In the genomic region with DNA sequence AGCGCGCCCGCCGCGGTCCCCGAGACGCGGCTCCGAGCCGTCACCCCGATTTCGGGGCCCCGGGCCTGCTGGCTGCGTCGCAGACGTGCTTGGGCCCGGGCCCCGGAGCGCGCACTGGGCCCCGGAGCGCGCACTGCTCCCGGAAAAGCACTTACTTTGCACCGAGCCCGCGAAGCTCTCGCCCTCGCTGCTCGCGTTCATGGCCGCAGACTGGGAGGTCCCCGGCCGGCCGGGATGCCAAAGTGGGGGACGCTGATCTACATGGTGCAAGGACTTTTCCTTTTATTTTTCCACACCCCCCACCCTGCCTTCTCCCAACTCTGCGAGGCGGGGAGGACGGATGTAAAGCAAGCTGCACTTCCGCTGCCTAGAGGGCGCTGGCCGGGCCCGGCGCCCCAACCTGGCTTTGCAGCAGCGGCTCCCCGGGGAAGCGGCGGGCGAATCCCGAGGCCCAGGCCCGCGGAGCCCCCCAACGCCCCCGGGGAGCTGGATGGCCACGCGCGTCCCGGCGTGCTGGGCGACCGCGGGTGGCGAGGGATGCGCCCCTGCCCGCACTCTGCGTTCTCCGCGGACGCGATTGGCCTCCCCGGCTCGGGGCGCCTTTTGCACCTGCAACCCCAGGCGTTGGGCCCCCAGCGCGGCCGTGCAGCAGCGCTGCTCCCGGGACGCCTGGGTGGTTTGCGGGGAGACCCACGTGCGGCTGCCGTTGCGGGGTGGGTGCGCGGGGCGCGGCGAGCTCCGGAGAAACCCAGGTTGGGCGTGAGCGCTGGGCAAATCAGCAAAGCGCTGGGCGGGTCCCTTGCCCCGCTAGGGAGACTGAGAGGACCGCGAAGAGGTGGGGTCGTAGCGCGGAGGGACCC, we compare ENCODE assay signal across 8 cellular contexts. TPM values are rescaled to one million over a fixed set of nuclear protein-coding genes. Genes with fewer than 3 reads are reported as not detected.
DNase-seq lines count a peak whose midpoint lies in the region; ATAC-seq and TF ChIP-seq lines count a peak whose summit lies in the region.

A gene (minus strand): TSS at position 344 of the 860 bp plus-strand sequence. CDS start 143 bp downstream, at position 201.

- peak within 1 kb of the TSS; percentile 96 for H3K14ac ChIP-seq in neuronal stem cell (ENCODE audit: low read length)

- H3K4ac ChIP-seq in neuronal stem cell (ENCODE audit: low read length) = peak within 1 kb of the TSS; percentile 96

- H3K9me3 ChIP-seq in neuronal stem cell (replicated peaks in 1 of 2; ENCODE audit: control insufficient read depth in 2 of 2, insufficient read depth in 1 of 2, low read depth in 1 of 2, low read length in 2 of 2) = no peaks in the 10 kb centered on the region
- H3K9me3 ChIP-seq in subcutaneous abdominal adipose tissue (ENCODE audit: control insufficient read depth in 5 of 5, low read length in 5 of 5) = no peaks in the 10 kb centered on the region

- H2BK15ac ChIP-seq in neuronal stem cell (ENCODE audit: low read length) = peak within 1 kb of the TSS; percentile 45

- H3K4me3 ChIP-seq in neuronal stem cell (ENCODE audit: low read length in 2 of 2) = peak within 1 kb of the TSS; percentile 95 to 96
- H3K4me3 ChIP-seq in subcutaneous abdominal adipose tissue (ENCODE audit: low read depth in 1 of 5, low read length in 5 of 5) = peak within 1 kb of the TSS; percentile 92 to 97 (median 96)

- peak within 1 kb of the TSS; percentile 97 for H3K4me2 ChIP-seq in neuronal stem cell (ENCODE audit: insufficient read depth, low read length, poor library complexity, severe bottlenecking)

- H3K79me1 ChIP-seq in neuronal stem cell (ENCODE audit: low read depth, low read length) = peaks cover 6% of the 10 kb centered on the region

- H3K36me3 ChIP-seq in neuronal stem cell (replicated peaks in 1 of 2; ENCODE audit: control insufficient read depth in 2 of 2, insufficient read depth in 2 of 2, low read length in 2 of 2) (peaks cover 4% of the 10 kb centered on the region in 2 donors), subcutaneous abdominal adipose tissue (ENCODE audit: control insufficient read depth in 5 of 5, insufficient read depth in 5 of 5, low read length in 5 of 5) (peaks cover 0 to 4% (median 3%) of the 10 kb centered on the region in 5 donors)

- peak within 1 kb of the TSS; percentile 85 for H2BK5ac ChIP-seq in neuronal stem cell (ENCODE audit: low read length)

- H2BK12ac ChIP-seq in neuronal stem cell (ENCODE audit: low read length) = no peak within 1 kb of the TSS

- H3K27ac ChIP-seq in foreskin keratinocyte = peak within 1 kb of the TSS; percentile 72
- H3K27ac ChIP-seq in neuronal stem cell (replicated peaks; ENCODE audit: low read length) = peak within 1 kb of the TSS; percentile 81
- H3K27ac ChIP-seq in subcutaneous abdominal adipose tissue (ENCODE audit: low read depth, low read length) = peak within 1 kb of the TSS; percentile 72

- H4K8ac ChIP-seq in neuronal stem cell (ENCODE audit: low read depth, low read length) = no peak within 1 kb of the TSS

- ATAC-seq in GM21723 (IDR thresholded peaks at IDR 0.05; ENCODE audit: unreplicated experiment) = peak; percentile 73
- ATAC-seq in foreskin keratinocyte = peak; percentile 84

- H3K23ac ChIP-seq in neuronal stem cell (ENCODE audit: low read depth, low read length, poor library complexity) = peak within 1 kb of the TSS; percentile 87

- H3K9ac ChIP-seq in neuronal stem cell (ENCODE audit: low read depth, low read length, poor library complexity) = peak within 1 kb of the TSS; percentile 96
- peak within 1 kb of the TSS; percentile 79 to 90 (median 87) for H3K9ac ChIP-seq in subcutaneous abdominal adipose tissue (ENCODE audit: low read length in 5 of 5)

- WGBS in neuronal stem cell (ENCODE audit: extremely low coverage in 2 of 2, insufficient read length in 2 of 2, insufficient replicate concordance in 1 of 2), 2 donors = no CpG with 5 or more reads among the region's 101 CpGs

- TF ChIP-seq CTCF in foreskin keratinocyte (conservative IDR thresholded peaks at IDR 0.05) = peak; percentile 76

- H4K91ac ChIP-seq in neuronal stem cell (ENCODE audit: low read depth, low read length, poor library complexity) = peak within 1 kb of the TSS; percentile 86

- peak within 1 kb of the TSS; percentile 54 for H2AK5ac ChIP-seq in neuronal stem cell (ENCODE audit: low read depth, low read length)

- DNase-seq in EH (ENCODE audit: low read depth) (peak; percentile 81), KG1 (lab: John Stamatoyannopoulos, UW) (peak; percentile 83), SHP77 treated with DMSO at 0.1 percent for 48 hours (lab: John Stamatoyannopoulos, UW) (peak; percentile 57), activated gamma-delta T cell treated with Interleukin-2 at 50 U/mL for 16 hours (peak; percentile 63), foreskin keratinocyte (peak; percentile 63 to 79), neuronal stem cell (ENCODE audit: low spot score) (peak; percentile 70)

- H2BK120ac ChIP-seq in neuronal stem cell (ENCODE audit: low read depth, low read length) = peak within 1 kb of the TSS; percentile 88

- H3K4me1 ChIP-seq in foreskin keratinocyte (peaks cover 8% of the 10 kb centered on the region), neuronal stem cell (ENCODE audit: control insufficient read depth in 2 of 2, insufficient read depth in 1 of 2, low read depth in 1 of 2, low read length in 2 of 2) (peaks cover 8 to 11% of the 10 kb centered on the region in 2 donors), subcutaneous abdominal adipose tissue (ENCODE audit: control insufficient read depth in 5 of 5, insufficient read depth in 5 of 5, low read length in 5 of 5) (peaks cover 2 to 22% (median 19%) of the 10 kb centered on the region in 5 donors)

- H2AFZ ChIP-seq in neuronal stem cell (ENCODE audit: low read length) = peak within 1 kb of the TSS; percentile 98

- peak within 1 kb of the TSS; percentile 100 for H3K18ac ChIP-seq in neuronal stem cell (ENCODE audit: low read length)

- H3K27me3 ChIP-seq in foreskin keratinocyte = no peaks in the 10 kb centered on the region
- H3K27me3 ChIP-seq in neuronal stem cell (ENCODE audit: control insufficient read depth in 3 of 3, insufficient read depth in 3 of 3, low read depth in 1 of 3, low read length in 3 of 3) = no peaks in the 10 kb centered on the region
- no peaks in the 10 kb centered on the region for H3K27me3 ChIP-seq in subcutaneous abdominal adipose tissue (ENCODE audit: control insufficient read depth in 5 of 5, insufficient read depth in 4 of 5, low read length in 5 of 5)

RNA-seq across cellular contexts. Expression of the gene that starts here (rescaled TPM):
- 39.6 and 44.8 TPM in 2 replicates for total RNA-seq in foreskin keratinocyte
- polyA plus RNA-seq in foreskin keratinocyte = 26.0 and 29.7 TPM in 2 replicates
- polyA plus RNA-seq in neuronal stem cell (2013, experiment 1 of 2) = 22.8 TPM
- 22.1 TPM for polyA plus RNA-seq in neuronal stem cell (2013, experiment 2 of 2)

Comparison
In these comparisons a context has a peak if more than half of its experiments do, and no peak if none do; other contexts are left out.
1. Peak in every context shown above with its lines: DNase-seq, ATAC-seq, H3K4me3 ChIP-seq and H3K27ac ChIP-seq.